ENCODE assay signal across 10 cellular contexts in genomic region chr10:6072215-6072941, GRCh38. TPM values are rescaled to one million over a fixed set of nuclear protein-coding genes. Genes with fewer than 3 reads are reported as not detected.
DNase-seq lines count a peak whose midpoint lies in the region; ATAC-seq and TF ChIP-seq lines count a peak whose summit lies in the region.
"Had no signal": no experiment of that assay in that cellular context is flagged by ENCODE, and none has a peak within 500 bp of the region (broad histone marks: within the 10 kb centered on the region; RNA-seq: fewer than 3 reads in every experiment).

No MANE protein-coding gene starts in this region.

- H2BK120ac ChIP-seq in neuronal stem cell (ENCODE audit: low read depth, low read length), result no peak overlapping the region

- intact Hi-C loops in heart left ventricle (cut with DNase I), result loop anchor here in 1 of 10 donors (10.0 kb wide), 1 partner anchor 58 kb away; no protein-coding TSS in a partner anchor

- no peak overlapping the region for H2BK12ac ChIP-seq in neuronal stem cell (ENCODE audit: low read length)

- no peak overlapping the region for H2BK15ac ChIP-seq in neuronal stem cell (ENCODE audit: low read length)

- H3K79me1 ChIP-seq in neuronal stem cell (ENCODE audit: low read depth, low read length), result no peaks in the 10 kb centered on the region

- no peak overlapping the region for H2BK5ac ChIP-seq in neuronal stem cell (ENCODE audit: low read length)

- H3K23ac ChIP-seq in neuronal stem cell (ENCODE audit: low read depth, low read length, poor library complexity), result no peak overlapping the region

- no peak for TF ChIP-seq POLR2A in heart left ventricle (IDR thresholded peaks at IDR 0.05)

- no peak overlapping the region for H2AFZ ChIP-seq in neuronal stem cell (ENCODE audit: low read length)

- WGBS in heart left ventricle, 4 donors, result 63 to 71% (median 68%) methylated on average over 13 of the region's 13 CpGs
- no CpG with 5 or more reads among the region's 13 CpGs for WGBS in neuronal stem cell (ENCODE audit: extremely low coverage in 2 of 2, insufficient read length in 2 of 2, insufficient replicate concordance in 1 of 2), 2 donors

- H3K18ac ChIP-seq in neuronal stem cell (ENCODE audit: low read length), result no peak overlapping the region

- no peak overlapping the region for H3K14ac ChIP-seq in neuronal stem cell (ENCODE audit: low read length)

- H3K36me3 ChIP-seq in heart left ventricle (no peaks in the 10 kb centered on the region), neuronal stem cell (replicated peaks in 1 of 2; ENCODE audit: control insufficient read depth in 2 of 2, insufficient read depth in 2 of 2, low read length in 2 of 2) (no peaks in the 10 kb centered on the region)

- no peak overlapping the region for H4K91ac ChIP-seq in neuronal stem cell (ENCODE audit: low read depth, low read length, poor library complexity)

- no peak overlapping the region for H4K8ac ChIP-seq in neuronal stem cell (ENCODE audit: low read depth, low read length)

- no peak overlapping the region for H3K9ac ChIP-seq in neuronal stem cell (ENCODE audit: low read depth, low read length, poor library complexity)

- no peak overlapping the region for H3K4me2 ChIP-seq in neuronal stem cell (ENCODE audit: insufficient read depth, low read length, poor library complexity, severe bottlenecking)

- TF ChIP-seq CTCF in GM12865 (IDR thresholded peaks at IDR 0.05; ENCODE audit: insufficient read depth, low read depth, low read length, missing control alignments) (no peak), heart left ventricle (IDR thresholded peaks at IDR 0.05) (no peak)

- H3K4ac ChIP-seq in neuronal stem cell (ENCODE audit: low read length), result no peak overlapping the region

- H3K27ac ChIP-seq in heart left ventricle (peak overlapping the region in 10 of 12 donors; percentile 3 to 80 (median 49)), neuronal stem cell (replicated peaks; ENCODE audit: low read length) (no peak overlapping the region)

- H2AK5ac ChIP-seq in neuronal stem cell (ENCODE audit: low read depth, low read length), result no peak overlapping the region

- peak; percentile 84 for DNase-seq in GM12865 (ENCODE audit: low read depth)
- no peak for DNase-seq in heart left ventricle
- no peak for DNase-seq in neuronal stem cell (ENCODE audit: low spot score)
- no peak for DNase-seq in cerebellum (ENCODE audit: low spot score)
- DNase-seq in hepatic stellate cell (ENCODE audit: low spot score), result no peak

- ATAC-seq in GM19467 (IDR thresholded peaks at IDR 0.05; ENCODE audit: unreplicated experiment) (peak; percentile 48), HG03571 (IDR thresholded peaks at IDR 0.05; ENCODE audit: unreplicated experiment) (peak; percentile 35), heart left ventricle (peak in 2 of 4 donors; percentile 48 to 71), GM19328 (IDR thresholded peaks at IDR 0.05; ENCODE audit: unreplicated experiment) (no peak)
- ATAC-seq: HCT116 had no signal

- H3K27me3 ChIP-seq in heart left ventricle, result no peaks in the 10 kb centered on the region
- H3K27me3 ChIP-seq in neuronal stem cell (ENCODE audit: control insufficient read depth in 3 of 3, insufficient read depth in 3 of 3, low read depth in 1 of 3, low read length in 3 of 3), result peaks cover 0 to 21% (median 0%) of the 10 kb centered on the region in 3 experiments

- peak overlapping the region; percentile 51 for H3K4me3 ChIP-seq in GM12865 (ENCODE audit: low read depth, low read length)
- peak overlapping the region in 1 of 12 donors; percentile 2 for H3K4me3 ChIP-seq in heart left ventricle
- no peak overlapping the region for H3K4me3 ChIP-seq in neuronal stem cell (ENCODE audit: low read length in 2 of 2)

- no peaks in the 10 kb centered on the region for H3K9me3 ChIP-seq in heart left ventricle
- H3K9me3 ChIP-seq in neuronal stem cell (replicated peaks in 1 of 2; ENCODE audit: control insufficient read depth in 2 of 2, insufficient read depth in 1 of 2, low read depth in 1 of 2, low read length in 2 of 2), result no peaks in the 10 kb centered on the region

- H3K4me1 ChIP-seq in heart left ventricle (peaks cover 0 to 55% (median 11%) of the 10 kb centered on the region in 12 donors), neuronal stem cell (ENCODE audit: control insufficient read depth in 2 of 2, insufficient read depth in 1 of 2, low read depth in 1 of 2, low read length in 2 of 2) (no peaks in the 10 kb centered on the region)

RNA-seq across cellular contexts. Expression of gene IL2RA, which starts 10.2 kb away (rescaled TPM):
- total RNA-seq in heart left ventricle (10 to 100 TPM in 1 of 9 donors, 1 to 10 TPM in 4, under 1 TPM in 3, not detected in 1; 0.32 to 11.1 (median 1.3) TPM), cerebellum (not detected)
- under 1 TPM; 0.11 to 0.78 TPM for polyA plus RNA-seq in heart left ventricle
- polyA plus RNA-seq in neuronal stem cell (2013, experiment 1 of 2), result not detected
- not detected for polyA plus RNA-seq in neuronal stem cell (2013, experiment 2 of 2)
- total RNA-seq: pulmonary artery endothelial cell had no signal

RNA-seq across cellular contexts. Expression of gene RBM17, which starts 16.5 kb away (rescaled TPM):
- total RNA-seq in heart left ventricle, result 10 to 100 TPM; 29.2 to 83.9 (median 60.2) TPM
- polyA plus RNA-seq in heart left ventricle, result 10 to 100 TPM; 60.6 to 61.1 TPM
- 75.9 TPM for polyA plus RNA-seq in neuronal stem cell (2013, experiment 1 of 2)
- 76.3 TPM for polyA plus RNA-seq in neuronal stem cell (2013, experiment 2 of 2)
- 48.1 TPM for total RNA-seq in cerebellum
